ENCODE assay signal across 10 cellular contexts in genomic region chr15:80710635-80711553, GRCh38. TPM values are rescaled to one million over a fixed set of nuclear protein-coding genes. Genes with fewer than 3 reads are reported as not detected.
DNase-seq lines count a peak whose midpoint lies in the region; ATAC-seq and TF ChIP-seq lines count a peak whose summit lies in the region.
"Had no signal": no experiment of that assay in that cellular context is flagged by ENCODE, and none has a peak within 500 bp of the region (broad histone marks: within the 10 kb centered on the region; RNA-seq: fewer than 3 reads in every experiment).

No MANE protein-coding gene starts in this region.

- peak; percentile 55 for DNase-seq in GM13977 (ENCODE audit: low spot score)
- peak; percentile 34 for DNase-seq in activated T-helper 1 cell treated with anti-CD3 and anti-CD28 coated beads, Interleukin-12 subunit alpha, Interleukin-12 subunit beta, Interleukin-2, Interleukin-4 antibody, amounts not matched to agents 30 ng/mL and 10 ng/mL and 1 ng/mL, durations not matched to agents 14 hours and 24 hours and 36 hours (ENCODE audit: low spot score)
- no peak for DNase-seq in sciatic nerve (ENCODE audit: low spot score)
- DNase-seq in stomach: no peak
- DNase-seq: effector memory CD8-positive, alpha-beta T cell; NCI-H1417; Right ventricle myocardium superior had no signal

- no peak for TF ChIP-seq CTCF in GM13977 (IDR thresholded peaks at IDR 0.05; ENCODE audit: extremely low read depth, insufficient read depth, missing control alignments)
- TF ChIP-seq CTCF in stomach (IDR thresholded peaks at IDR 0.05): no peak

- H3K4me1 Mint-ChIP-seq in activated T-helper 1 cell treated with anti-CD3 and anti-CD28 coated beads, Interleukin-12 subunit alpha, Interleukin-12 subunit beta, Interleukin-2, Interleukin-4 antibody, amounts not matched to agents 30 ng/mL and 10 ng/mL and 1 ng/mL, durations not matched to agents 14 hours and 24 hours and 36 hours (ENCODE audit: low read depth): peaks cover 22% of the 10 kb centered on the region

- H3K4me3 Mint-ChIP-seq in activated T-helper 1 cell treated with anti-CD3 and anti-CD28 coated beads, Interleukin-12 subunit alpha, Interleukin-12 subunit beta, Interleukin-2, Interleukin-4 antibody, amounts not matched to agents 30 ng/mL and 10 ng/mL and 1 ng/mL, durations not matched to agents 14 hours and 24 hours and 36 hours: no peak overlapping the region
- H3K4me3 Mint-ChIP-seq: effector memory CD8-positive, alpha-beta T cell had no signal

- no peak overlapping the region for H3K4me3 ChIP-seq in stomach

- peak overlapping the region in 2 of 5 donors; percentile 2 to 71 for H3K27ac ChIP-seq in stomach

- TF ChIP-seq POLR2A in stomach (IDR thresholded peaks at IDR 0.05): no peak

- no peaks in the 10 kb centered on the region for H3K27me3 ChIP-seq in stomach

- intact Hi-C loops in activated T-helper 1 cell treated with anti-CD3 and anti-CD28 coated beads, Interleukin-12 subunit alpha, Interleukin-12 subunit beta, Interleukin-2, Interleukin-4 antibody, amounts not matched to agents 30 ng/mL and 10 ng/mL and 1 ng/mL, durations not matched to agents 14 hours and 24 hours and 36 hours (cut with micrococcal nuclease): no loop called here
- intact Hi-C loops in sciatic nerve (cut with DNase I) (no loop called here), stomach (cut with DNase I; ENCODE audit: low total_unique reads) (no loop called here)

- H3K36me3 ChIP-seq in stomach: peaks cover 0 to 4% (median 0%) of the 10 kb centered on the region in 4 donors

- H3K9me3 ChIP-seq in stomach: no peaks in the 10 kb centered on the region

- 74 to 80% (median 78%) methylated on average over 9 of the region's 9 CpGs for WGBS in stomach, 5 donors

- no peaks in the 10 kb centered on the region for H3K36me3 Mint-ChIP-seq in activated T-helper 1 cell treated with anti-CD3 and anti-CD28 coated beads, Interleukin-12 subunit alpha, Interleukin-12 subunit beta, Interleukin-2, Interleukin-4 antibody, amounts not matched to agents 30 ng/mL and 10 ng/mL and 1 ng/mL, durations not matched to agents 14 hours and 24 hours and 36 hours (ENCODE audit: low read depth)

- H3K9me3 Mint-ChIP-seq in activated T-helper 1 cell treated with anti-CD3 and anti-CD28 coated beads, Interleukin-12 subunit alpha, Interleukin-12 subunit beta, Interleukin-2, Interleukin-4 antibody, amounts not matched to agents 30 ng/mL and 10 ng/mL and 1 ng/mL, durations not matched to agents 14 hours and 24 hours and 36 hours: no peaks in the 10 kb centered on the region
- H3K9me3 Mint-ChIP-seq: effector memory CD8-positive, alpha-beta T cell had no signal

- H3K27ac Mint-ChIP-seq in activated T-helper 1 cell treated with anti-CD3 and anti-CD28 coated beads, Interleukin-12 subunit alpha, Interleukin-12 subunit beta, Interleukin-2, Interleukin-4 antibody, amounts not matched to agents 30 ng/mL and 10 ng/mL and 1 ng/mL, durations not matched to agents 14 hours and 24 hours and 36 hours: no peak overlapping the region

- H3K27me3 Mint-ChIP-seq in activated T-helper 1 cell treated with anti-CD3 and anti-CD28 coated beads, Interleukin-12 subunit alpha, Interleukin-12 subunit beta, Interleukin-2, Interleukin-4 antibody, amounts not matched to agents 30 ng/mL and 10 ng/mL and 1 ng/mL, durations not matched to agents 14 hours and 24 hours and 36 hours (ENCODE audit: insufficient read depth): peaks cover 5% of the 10 kb centered on the region
- H3K27me3 Mint-ChIP-seq: effector memory CD8-positive, alpha-beta T cell had no signal

- no peak for TF ChIP-seq EP300 in stomach (IDR thresholded peaks at IDR 0.05)

- ATAC-seq in HG03354 (IDR thresholded peaks at IDR 0.05; ENCODE audit: poor library complexity, severe bottlenecking, unreplicated experiment): peak; percentile 46
- peak; percentile 51 for ATAC-seq in sciatic nerve
- ATAC-seq in GM18907 (IDR thresholded peaks at IDR 0.05; ENCODE audit: unreplicated experiment): no peak
- ATAC-seq in GM21447 (IDR thresholded peaks at IDR 0.05; ENCODE audit: unreplicated experiment): no peak
- ATAC-seq: effector memory CD8-positive, alpha-beta T cell had no signal

- H3K4me1 ChIP-seq in stomach: peaks cover 0 to 57% (median 19%) of the 10 kb centered on the region in 4 donors

- in situ Hi-C loops in GM13977 (cut with MboI; ENCODE audit: low pct_unique_long_range_greater_than_20kb, low sequenced_read_pairs, unreplicated experiment): no loop called here

RNA-seq across cellular contexts. Expression of gene ABHD17C, which starts 15.8 kb away (rescaled TPM):
- total RNA-seq in activated T-helper 1 cell treated with anti-CD3 and anti-CD28 coated beads, Interleukin-12 subunit alpha, Interleukin-12 subunit beta, Interleukin-2, Interleukin-4 antibody, amounts not matched to agents 30 ng/mL and 10 ng/mL and 1 ng/mL, durations not matched to agents 14 hours and 24 hours and 36 hours: 4.7 and 5.0 TPM in 2 replicates
- 3.8 TPM for total RNA-seq in sciatic nerve
- total RNA-seq in stomach: 10 to 100 TPM in 3 of 5 donors, 1 to 10 TPM in 2; 1.2 to 30.5 (median 25.1) TPM
- 10 to 100 TPM; 14.0 to 55.3 (median 17.1) TPM for polyA plus RNA-seq in stomach

Comparison
In these comparisons a context has a peak if more than half of its experiments do, and no peak if none do; other contexts are left out.
1. DNase-seq: peak in GM13977 (single experiment) and activated T-helper 1 cell treated with anti-CD3 and anti-CD28 coated beads, Interleukin-12 subunit alpha, Interleukin-12 subunit beta, Interleukin-2, Interleukin-4 antibody, amounts not matched to agents 30 ng/mL and 10 ng/mL and 1 ng/mL, durations not matched to agents 14 hours and 24 hours and 36 hours (single experiment); none in sciatic nerve (single experiment) and stomach (single experiment).
2. ATAC-seq: peak in HG03354 (single experiment) and sciatic nerve (single experiment); none in GM18907 (single experiment) and GM21447 (single experiment).